In genomic region chr7:142563470-142563869, GRCh38 we compare ENCODE assay signal across 26 cellular contexts.
A peak's percentile ranks its signal among the peaks of the same experiment; 100 is the strongest.
DNase-seq lines count a peak whose midpoint lies in the region; ATAC-seq and TF ChIP-seq lines count a peak whose summit lies in the region.
"Had no signal": no experiment of that assay in that cellular context is flagged by ENCODE, and none has a peak within 500 bp of the region (broad histone marks: within the 10 kb centered on the region; RNA-seq: fewer than 3 reads in every experiment).

No MANE protein-coding gene starts in this region.

- peaks cover 9% of the 10 kb centered on the region for H3K27me3 Mint-ChIP-seq in stimulated activated naive CD8-positive, alpha-beta T cell treated with anti-CD3 and anti-CD28 coated beads, Interleukin-15, Interleukin-2, amounts not matched to agents 100 ng/mL and 50 ng/mL, for 24 hours
- H3K27me3 Mint-ChIP-seq: central memory CD8-positive, alpha-beta T cell had no signal

- TF ChIP-seq CTCF in dorsolateral prefrontal cortex (IDR thresholded peaks at IDR 0.05 in 54 of 56, conservative IDR thresholded peaks at IDR 0.05 in 2 of 56; ENCODE audit: low read depth in 1 of 56, partially characterized antibody in 56 of 56) = no peak
- no peak for TF ChIP-seq CTCF in RWPE1 (conservative IDR thresholded peaks at IDR 0.05; ENCODE audit: low read depth)

- peak overlapping the region; percentile 38 for H3K4me3 Mint-ChIP-seq in stimulated activated naive CD8-positive, alpha-beta T cell treated with anti-CD3 and anti-CD28 coated beads, Interleukin-15, Interleukin-2, amounts not matched to agents 100 ng/mL and 50 ng/mL, for 24 hours
- H3K4me3 Mint-ChIP-seq: central memory CD8-positive, alpha-beta T cell; naive B cell had no signal

- H3K4me3 ChIP-seq in dorsolateral prefrontal cortex = no peak overlapping the region
- H3K4me3 ChIP-seq: heart right ventricle, K562, SJCRH30, uterus had no signal

- H3K4me1 Mint-ChIP-seq in stimulated activated naive CD8-positive, alpha-beta T cell treated with anti-CD3 and anti-CD28 coated beads, Interleukin-15, Interleukin-2, amounts not matched to agents 100 ng/mL and 50 ng/mL, for 24 hours (ENCODE audit: low read depth) = no peaks in the 10 kb centered on the region

- H3K9me3 Mint-ChIP-seq in stimulated activated naive CD8-positive, alpha-beta T cell treated with anti-CD3 and anti-CD28 coated beads, Interleukin-15, Interleukin-2, amounts not matched to agents 100 ng/mL and 50 ng/mL, for 24 hours = no peaks in the 10 kb centered on the region
- H3K9me3 Mint-ChIP-seq: central memory CD8-positive, alpha-beta T cell had no signal

- H3K36me3 Mint-ChIP-seq in stimulated activated naive CD8-positive, alpha-beta T cell treated with anti-CD3 and anti-CD28 coated beads, Interleukin-15, Interleukin-2, amounts not matched to agents 100 ng/mL and 50 ng/mL, for 24 hours (ENCODE audit: low read depth) = no peaks in the 10 kb centered on the region

- H3K27ac ChIP-seq in dorsolateral prefrontal cortex (no peak overlapping the region), RWPE1 (no peak overlapping the region)
- H3K27ac ChIP-seq: heart right ventricle, SJCRH30, uterus had no signal

- POLR2A ChIA-PET in RWPE1 (lab: Yijun Ruan, JAX; ENCODE audit: low non-redundant PET) = no interaction called here

- intact Hi-C loops in dorsolateral prefrontal cortex (cut with DNase I) = no loop called here

- H3K27me3 ChIP-seq in dorsolateral prefrontal cortex = peaks cover 0 to 12% (median 0%) of the 10 kb centered on the region in 45 donors
- H3K27me3 ChIP-seq: SJCRH30, uterus had no signal

- no peak overlapping the region for H3K27ac Mint-ChIP-seq in stimulated activated naive CD8-positive, alpha-beta T cell treated with anti-CD3 and anti-CD28 coated beads, Interleukin-15, Interleukin-2, amounts not matched to agents 100 ng/mL and 50 ng/mL, for 24 hours

- CTCF ChIA-PET in RWPE1 (lab: Yijun Ruan, JAX) = no interaction called here

- no peak for ATAC-seq in stimulated activated naive CD8-positive, alpha-beta T cell treated with anti-CD3 and anti-CD28 coated beads, Interleukin-15, Interleukin-2, amounts not matched to agents 100 U/mL and 50 U/mL, for 24 hours
- ATAC-seq in HG02973 (IDR thresholded peaks at IDR 0.05; ENCODE audit: unreplicated experiment) = no peak
- ATAC-seq: HCT116, heart right ventricle, K562 had no signal

- no peak for DNase-seq in stimulated activated naive CD8-positive, alpha-beta T cell treated with anti-CD3 and anti-CD28 coated beads, Interleukin-15, Interleukin-2, amounts not matched to agents 100 U/mL and 50 U/mL, for 24 hours
- peak; percentile 35 for DNase-seq in RPMI7951 (ENCODE audit: low read depth)
- DNase-seq in dedifferentiated amniotic fluid mesenchymal stem cell (ENCODE audit: extremely low spot score) = peak; percentile 23
- no peak for DNase-seq in NCI-H2029 treated with DMSO at 0.1 percent for 48 hours (lab: John Stamatoyannopoulos, UW)
- no peak for DNase-seq in dorsolateral prefrontal cortex
- DNase-seq in RWPE1 (ENCODE audit: low spot score) = no peak
- DNase-seq: activated CD4-positive, alpha-beta T cell treated with anti-CD3 and anti-CD28 coated beads for 4 hours; activated T-cell treated with anti-CD3 and anti-CD28 coated beads, Interleukin-2, amount 50 U/mL, for 1 hour; Calu3; effector memory CD4-positive, alpha-beta T cell; heart right ventricle; naive B cell; NCI-H1048; NCI-H2081; NCI-H510A treated with DMSO at 0.1 percent for 48 hours; posterior cingulate gyrus; SJCRH30; stimulated activated CD4-positive, alpha-beta T cell treated with anti-CD3 and anti-CD28 coated beads, Interleukin-4, amount 100 ng/mL, for 24 hours; substantia nigra; T1000; uterus had no signal

Comparison
In these comparisons a context has a peak if more than half of its experiments do, and no peak if none do; other contexts are left out.
1. DNase-seq: peak in RPMI7951 (single experiment) and dedifferentiated amniotic fluid mesenchymal stem cell (single experiment); none in stimulated activated naive CD8-positive, alpha-beta T cell treated with anti-CD3 and anti-CD28 coated beads, Interleukin-15, Interleukin-2, amounts not matched to agents 100 U/mL and 50 U/mL, for 24 hours (single experiment), NCI-H2029 treated with DMSO at 0.1 percent for 48 hours (single experiment), dorsolateral prefrontal cortex (0 of 10) and RWPE1 (single experiment).